Comparison of ENCODE assay signal across 12 cellular contexts in the genomic region with DNA sequence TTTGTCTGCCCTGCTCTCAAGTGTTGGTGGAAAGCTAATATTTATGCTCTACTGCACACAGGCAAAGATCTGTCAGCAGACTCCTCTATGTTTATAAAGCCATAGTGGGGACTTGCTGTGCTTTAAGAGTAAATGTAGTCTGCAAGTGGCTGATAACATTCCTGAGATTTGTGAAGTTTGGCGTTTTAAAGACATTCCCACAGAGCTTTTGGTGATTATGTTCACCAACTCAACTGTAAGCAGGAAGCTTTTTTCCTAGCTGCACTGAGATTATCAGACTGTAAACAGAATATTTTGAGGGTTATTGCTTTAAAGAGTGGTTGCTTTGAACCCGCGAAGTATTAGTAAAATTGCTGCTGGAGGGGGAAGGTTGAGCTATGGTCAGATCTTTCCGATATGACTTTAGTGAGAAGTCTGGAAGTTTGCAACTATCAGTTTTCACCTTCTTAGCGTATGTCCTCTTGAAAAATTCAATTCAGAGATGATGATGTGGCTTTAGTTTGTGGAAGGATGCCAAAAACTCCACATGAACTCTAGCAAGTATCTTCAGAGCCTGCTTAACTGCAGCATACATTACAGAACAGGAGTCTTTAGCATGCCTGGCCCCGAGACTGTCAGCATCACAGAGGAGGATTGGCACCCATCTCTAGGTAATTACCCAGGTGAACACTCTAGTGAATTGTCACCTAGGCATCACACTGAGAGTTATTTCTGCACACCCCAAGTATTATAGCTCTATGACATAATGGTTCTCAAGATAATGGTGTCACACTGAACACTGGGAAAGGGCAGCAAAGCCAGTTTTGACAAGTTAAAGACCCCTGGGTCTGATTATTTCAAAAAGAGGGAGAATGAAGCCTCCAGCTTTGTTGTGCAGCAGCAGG.
DNase-seq lines count a peak whose midpoint lies in the region; ATAC-seq and TF ChIP-seq lines count a peak whose summit lies in the region.
"Had no signal": no experiment of that assay in that cellular context is flagged by ENCODE, and none has a peak within 500 bp of the region (broad histone marks: within the 10 kb centered on the region; RNA-seq: fewer than 3 reads in every experiment).

No MANE protein-coding gene starts in this region.

- H3K27ac ChIP-seq in mesodermal cell (ENCODE audit: low read depth, low read length, severe bottlenecking) = peak overlapping the region; percentile 54
- H3K27ac ChIP-seq in CD4-positive, alpha-beta T cell (ENCODE audit: low read depth, low read length) = no peak overlapping the region
- H3K27ac ChIP-seq: spleen had no signal

- no peak for TF ChIP-seq CTCF in astrocyte of the spinal cord (IDR thresholded peaks at IDR 0.05; ENCODE audit: low read depth, low read length)
- no peak for TF ChIP-seq CTCF in CD4-positive, alpha-beta T cell (IDR thresholded peaks at IDR 0.05)

- DNase-seq in DMS53 treated with DMSO at 0.1 percent for 48 hours (lab: John Stamatoyannopoulos, UW; ENCODE audit: unreplicated experiment) (peak; percentile 15), NCI-H187 (lab: John Stamatoyannopoulos, UW) (peak; percentile 31 to 45), astrocyte of the spinal cord (ENCODE audit: low read depth, low spot score) (peak; percentile 87), mucosa of gallbladder (ENCODE audit: low spot score) (no peak)
- no peak for DNase-seq in CD4-positive, alpha-beta T cell
- DNase-seq in activated naive CD4-positive, alpha-beta T cell treated with anti-CD3 and anti-CD28 coated beads, Interleukin-2, amount 50 U/mL, for 72 hours (ENCODE audit: low spot score in 2 of 2) = no peak
- DNase-seq: activated naive CD8-positive, alpha-beta T cell treated with anti-CD3 and anti-CD28 coated beads, Interleukin-2, amount 10 ng/mL, durations not matched to agents 7 days and 5 days; MG63; spleen; T-helper 2 cell had no signal

- H3K9me3 ChIP-seq in mesodermal cell (ENCODE audit: control insufficient read depth, low read length) = no peaks in the 10 kb centered on the region
- H3K9me3 ChIP-seq in CD4-positive, alpha-beta T cell (ENCODE audit: control insufficient read depth, low read length) = no peaks in the 10 kb centered on the region
- H3K9me3 ChIP-seq: MG63 had no signal

- H3K27me3 Mint-ChIP-seq in CD4-positive, alpha-beta T cell = peaks cover 8% of the 10 kb centered on the region
- H3K27me3 Mint-ChIP-seq: activated naive CD8-positive, alpha-beta T cell treated with anti-CD3 and anti-CD28 coated beads, Interleukin-2, amount 10 ng/mL, durations not matched to agents 7 days and 5 days had no signal

- H3K9me3 Mint-ChIP-seq in CD4-positive, alpha-beta T cell = peaks cover 2% of the 10 kb centered on the region
- no peaks in the 10 kb centered on the region for H3K9me3 Mint-ChIP-seq in activated naive CD4-positive, alpha-beta T cell treated with anti-CD3 and anti-CD28 coated beads, Interleukin-2, amount 50 U/mL, for 72 hours

- no peaks in the 10 kb centered on the region for H3K4me1 Mint-ChIP-seq in CD4-positive, alpha-beta T cell (ENCODE audit: low read depth)
- H3K4me1 Mint-ChIP-seq: activated naive CD8-positive, alpha-beta T cell treated with anti-CD3 and anti-CD28 coated beads, Interleukin-2, amount 10 ng/mL, durations not matched to agents 7 days and 5 days had no signal

- intact Hi-C loops in CD4-positive, alpha-beta T cell (cut with DNase I, micrococcal nuclease) = no loop called here

- H3K4me1 ChIP-seq in mesodermal cell (ENCODE audit: control insufficient read depth, insufficient read depth, low read length, poor library complexity, severe bottlenecking) = peaks cover 24% of the 10 kb centered on the region
- H3K4me1 ChIP-seq: spleen had no signal

- H3K4me3 Mint-ChIP-seq in CD4-positive, alpha-beta T cell = no peak overlapping the region
- H3K4me3 Mint-ChIP-seq: activated naive CD8-positive, alpha-beta T cell treated with anti-CD3 and anti-CD28 coated beads, Interleukin-2, amount 10 ng/mL, durations not matched to agents 7 days and 5 days had no signal

- H3K4me3 ChIP-seq in astrocyte of the spinal cord (ENCODE audit: low read depth, low read length) = no peak overlapping the region
- no peak overlapping the region for H3K4me3 ChIP-seq in mesodermal cell (ENCODE audit: extremely low read depth, insufficient read depth, low read length, poor library complexity, severe bottlenecking)
- H3K4me3 ChIP-seq: MG63, spleen had no signal

- no peak for ATAC-seq in GM19324 (IDR thresholded peaks at IDR 0.05; ENCODE audit: low FRiP score, unreplicated experiment)
- no peak for ATAC-seq in CD4-positive, alpha-beta T cell (ENCODE audit: poor library complexity)
- no peak for ATAC-seq in activated naive CD4-positive, alpha-beta T cell treated with anti-CD3 and anti-CD28 coated beads, Interleukin-2, amount 50 U/mL, for 72 hours

- no peaks in the 10 kb centered on the region for H3K36me3 ChIP-seq in mesodermal cell (ENCODE audit: control insufficient read depth, insufficient read depth, low read length)
- H3K36me3 ChIP-seq: MG63, spleen had no signal

- H3K27me3 ChIP-seq in CD4-positive, alpha-beta T cell (ENCODE audit: control insufficient read depth, insufficient read depth, low read length) = no peaks in the 10 kb centered on the region
- H3K27me3 ChIP-seq: MG63, spleen had no signal

- CTCF ChIA-PET in CD4-positive, alpha-beta T cell (lab: Charles Lee) = no interaction called here

- WGBS in mesodermal cell (ENCODE audit: insufficient coverage in 2 of 2), 2 experiments = 72 to 78% methylated on average over 5 of the region's 6 CpGs

- POLR2A ChIA-PET in CD4-positive, alpha-beta T cell (lab: Charles Lee) = no interaction called here

- no peaks in the 10 kb centered on the region for H3K36me3 Mint-ChIP-seq in CD4-positive, alpha-beta T cell (ENCODE audit: low read depth)
- peaks cover 0 to 5% of the 10 kb centered on the region in 2 donors for H3K36me3 Mint-ChIP-seq in activated naive CD4-positive, alpha-beta T cell treated with anti-CD3 and anti-CD28 coated beads, Interleukin-2, amount 50 U/mL, for 72 hours
- H3K36me3 Mint-ChIP-seq: activated naive CD8-positive, alpha-beta T cell treated with anti-CD3 and anti-CD28 coated beads, Interleukin-2, amount 10 ng/mL, durations not matched to agents 7 days and 5 days had no signal

- no peak overlapping the region for H3K27ac Mint-ChIP-seq in CD4-positive, alpha-beta T cell
- no peak overlapping the region for H3K27ac Mint-ChIP-seq in activated naive CD4-positive, alpha-beta T cell treated with anti-CD3 and anti-CD28 coated beads, Interleukin-2, amount 50 U/mL, for 72 hours
- H3K27ac Mint-ChIP-seq: activated naive CD8-positive, alpha-beta T cell treated with anti-CD3 and anti-CD28 coated beads, Interleukin-2, amount 10 ng/mL, durations not matched to agents 7 days and 5 days had no signal

- in situ Hi-C loops in astrocyte of the spinal cord (cut with HindIII; ENCODE audit: low sequenced_read_pairs) = no loop called here

Comparison
In these comparisons a context has a peak if more than half of its experiments do, and no peak if none do; other contexts are left out.
1. DNase-seq: peak in DMS53 treated with DMSO at 0.1 percent for 48 hours (single experiment), NCI-H187 (2 of 2) and astrocyte of the spinal cord (single experiment); none in CD4-positive, alpha-beta T cell (0 of 10), mucosa of gallbladder (single experiment) and activated naive CD4-positive, alpha-beta T cell treated with anti-CD3 and anti-CD28 coated beads, Interleukin-2, amount 50 U/mL, for 72 hours (0 of 2).